Comparison of ENCODE assay signal across 1 cellular context in the genomic region with DNA sequence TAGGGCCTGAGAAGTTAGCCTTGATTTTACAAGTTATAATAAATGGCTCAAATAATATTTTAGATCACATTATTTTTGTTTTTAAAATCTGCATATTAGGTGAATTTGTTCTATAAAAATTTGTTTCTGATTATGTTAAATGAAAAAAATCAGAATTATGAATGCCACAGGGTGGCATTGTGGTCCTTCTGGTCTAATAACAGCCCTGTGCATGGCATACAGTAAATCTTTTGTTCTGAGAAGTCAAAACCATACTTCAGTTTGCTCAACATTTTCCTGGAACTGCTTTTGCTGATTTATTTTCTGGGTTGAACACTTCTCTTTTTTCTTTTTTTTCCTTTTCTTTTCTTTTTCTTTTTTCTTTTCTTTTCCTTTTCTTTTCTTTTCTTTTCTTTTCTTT.
TF ChIP-seq lines count a peak whose summit lies in the region.

No MANE protein-coding gene starts in this region.

TF ChIP-seq in HCT116, 20 proteins besides CTCF, POLR2A, EP300 and RAD21 (continued from another document):
- TF ChIP-seq, protein P1, sequence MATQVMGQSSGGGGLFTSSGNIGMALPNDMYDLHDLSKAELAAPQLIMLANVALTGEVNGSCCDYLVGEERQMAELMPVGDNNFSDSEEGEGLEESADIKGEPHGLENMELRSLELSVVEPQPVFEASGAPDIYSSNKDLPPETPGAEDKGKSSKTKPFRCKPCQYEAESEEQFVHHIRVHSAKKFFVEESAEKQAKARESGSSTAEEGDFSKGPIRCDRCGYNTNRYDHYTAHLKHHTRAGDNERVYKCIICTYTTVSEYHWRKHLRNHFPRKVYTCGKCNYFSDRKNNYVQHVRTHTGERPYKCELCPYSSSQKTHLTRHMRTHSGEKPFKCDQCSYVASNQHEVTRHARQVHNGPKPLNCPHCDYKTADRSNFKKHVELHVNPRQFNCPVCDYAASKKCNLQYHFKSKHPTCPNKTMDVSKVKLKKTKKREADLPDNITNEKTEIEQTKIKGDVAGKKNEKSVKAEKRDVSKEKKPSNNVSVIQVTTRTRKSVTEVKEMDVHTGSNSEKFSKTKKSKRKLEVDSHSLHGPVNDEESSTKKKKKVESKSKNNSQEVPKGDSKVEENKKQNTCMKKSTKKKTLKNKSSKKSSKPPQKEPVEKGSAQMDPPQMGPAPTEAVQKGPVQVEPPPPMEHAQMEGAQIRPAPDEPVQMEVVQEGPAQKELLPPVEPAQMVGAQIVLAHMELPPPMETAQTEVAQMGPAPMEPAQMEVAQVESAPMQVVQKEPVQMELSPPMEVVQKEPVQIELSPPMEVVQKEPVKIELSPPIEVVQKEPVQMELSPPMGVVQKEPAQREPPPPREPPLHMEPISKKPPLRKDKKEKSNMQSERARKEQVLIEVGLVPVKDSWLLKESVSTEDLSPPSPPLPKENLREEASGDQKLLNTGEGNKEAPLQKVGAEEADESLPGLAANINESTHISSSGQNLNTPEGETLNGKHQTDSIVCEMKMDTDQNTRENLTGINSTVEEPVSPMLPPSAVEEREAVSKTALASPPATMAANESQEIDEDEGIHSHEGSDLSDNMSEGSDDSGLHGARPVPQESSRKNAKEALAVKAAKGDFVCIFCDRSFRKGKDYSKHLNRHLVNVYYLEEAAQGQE (IDR thresholded peaks at IDR 0.05; ENCODE audit: low read depth) = no peak
- no peak for TF ChIP-seq SP1 (IDR thresholded peaks at IDR 0.05; ENCODE audit: low read depth)
- TF ChIP-seq JUND (IDR thresholded peaks at IDR 0.05) = no peak
- TF ChIP-seq ZFX (IDR thresholded peaks at IDR 0.05) = no peak
- no peak for TF ChIP-seq ELF1 (IDR thresholded peaks at IDR 0.05; ENCODE audit: borderline replicate concordance, low read depth)
- TF ChIP-seq, protein P2, sequence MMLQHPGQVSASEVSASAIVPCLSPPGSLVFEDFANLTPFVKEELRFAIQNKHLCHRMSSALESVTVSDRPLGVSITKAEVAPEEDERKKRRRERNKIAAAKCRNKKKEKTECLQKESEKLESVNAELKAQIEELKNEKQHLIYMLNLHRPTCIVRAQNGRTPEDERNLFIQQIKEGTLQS (IDR thresholded peaks at IDR 0.05) = no peak
